ENCODE assay signal across 8 cellular contexts in the genomic region with DNA sequence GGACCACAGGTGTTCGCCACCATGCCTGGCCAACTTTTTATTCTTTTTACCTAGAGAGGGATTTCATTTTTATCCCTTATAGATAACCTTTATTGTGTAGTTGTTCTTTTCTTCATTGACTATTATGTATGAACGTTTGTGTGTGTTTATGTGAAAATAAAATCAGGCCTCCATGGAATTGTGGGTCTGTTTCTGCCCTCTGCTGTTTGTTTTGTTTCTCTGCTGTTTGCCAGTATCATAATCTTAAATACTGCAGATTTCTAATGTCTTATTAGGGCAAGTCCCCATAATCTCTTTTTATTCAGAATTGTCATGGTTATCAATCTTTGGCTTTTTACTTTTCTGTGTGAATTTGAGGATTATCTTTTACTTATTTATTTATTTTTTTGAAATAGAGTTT. TPM values are rescaled to one million over a fixed set of nuclear protein-coding genes. Genes with fewer than 3 reads are reported as not detected.
DNase-seq lines count a peak whose midpoint lies in the region; ATAC-seq, FAIRE-seq and TF ChIP-seq lines count a peak whose summit lies in the region.
"Not testable (repeated sequence)": the region's sequence is repeated elsewhere in the genome, so short reads cannot be mapped to it uniquely, and the experiment has no call there.

No MANE protein-coding gene starts in this region.

- peak; percentile 63 for FAIRE-seq in GM18507 (lab: Jason Lieb, UNC)
- FAIRE-seq in HepG2 (lab: Jason Lieb, UNC), result not testable (repeated sequence)

- in situ Hi-C loops in HepG2 (cut with HindIII; ENCODE audit: extremely low pct_ligation_motif_present, low pct_unique_long_range_greater_than_20kb), result not testable (repeated sequence)

- not testable (repeated sequence) for TF ChIP-seq POLR2A in HepG2 (IDR thresholded peaks at IDR 0.05; ENCODE audit: insufficient read depth in 1 of 2, low read depth in 2 of 2, low read length in 2 of 2)

- H3K4me1 Mint-ChIP-seq in Caco-2 (ENCODE audit: low read depth, unreplicated experiment); chondrocyte (ENCODE audit: low read depth): not testable (repeated sequence)

- H3K9me2 ChIP-seq in SK-N-SH, result not testable (repeated sequence)

- TF ChIP-seq CTCF in Caco-2 (IDR thresholded peaks at IDR 0.05; ENCODE audit: insufficient read depth in 1 of 2, low read depth in 1 of 2, low read length in 1 of 2, severe bottlenecking in 1 of 2, unreplicated experiment in 1 of 2) (peak; percentile 20 to 29), SK-N-SH (IDR thresholded peaks at IDR 0.05) (0 out of 2 replicates have a peak, but pooled peaks have one; percentile 13), chondrocyte (IDR thresholded peaks at IDR 0.05) (peak; percentile 60), retinal pigment epithelial cell (conservative IDR thresholded peaks at IDR 0.05; ENCODE audit: low read depth, low read length) (peak; percentile 4)
- TF ChIP-seq CTCF in HepG2 (CRISPR knock-in tag; IDR thresholded peaks at IDR 0.05), result not testable (repeated sequence)

- POLR2A ChIA-PET in Caco-2 (lab: Charles Lee); SK-N-SH (lab: Yijun Ruan, JAX); HepG2 (lab: Yijun Ruan, JAX): not testable (repeated sequence)

- H3K4me3 Mint-ChIP-seq in Caco-2 (ENCODE audit: unreplicated experiment); chondrocyte (ENCODE audit: unreplicated experiment): not testable (repeated sequence)

- CTCF ChIA-PET in Caco-2 (lab: Charles Lee); SK-N-SH (lab: Yijun Ruan, JAX); HepG2 (lab: Yijun Ruan, JAX; ENCODE audit: low intra/inter-chr PET ratio, low total read pairs): not testable (repeated sequence)

- not testable (repeated sequence) for H3K9ac ChIP-seq in SK-N-SH; HepG2 (ENCODE audit: insufficient read depth, low read depth, low read length)

- not testable (repeated sequence) for H3K27ac ChIP-seq in SK-N-SH (ENCODE audit: low read depth in 2 of 2, low read length in 1 of 2); HepG2 (ENCODE audit: extremely low read length, insufficient read depth, low read length)

- TF ChIP-seq RAD21 in SK-N-SH (IDR thresholded peaks at IDR 0.05; ENCODE audit: low read length); HepG2 (CRISPR knock-in tag; IDR thresholded peaks at IDR 0.05): not testable (repeated sequence)

- not testable (repeated sequence) for H3K4me2 ChIP-seq in SK-N-SH; HepG2 (ENCODE audit: low read depth, low read length)

- 55% methylated on average over 2 of the region's 2 CpGs for WGBS in SK-N-SH (ENCODE audit: low lambda C conversion rate)
- WGBS in HepG2 (ENCODE audit: low lambda C conversion rate), result 58% methylated on average over 2 of the region's 2 CpGs

- peaks cover 14% of the 10 kb centered on the region for H3K36me3 Mint-ChIP-seq in Caco-2 (ENCODE audit: insufficient read depth, unreplicated experiment)
- H3K36me3 Mint-ChIP-seq in chondrocyte (ENCODE audit: low read depth), result not testable (repeated sequence)

- not testable (repeated sequence) for DNase-seq in Caco-2; GM18507 (ENCODE audit: extremely low spot score, insufficient read length, low read depth); SK-N-SH; chondrocyte (ENCODE audit: low spot score); HepG2 (ENCODE audit: low spot score); retinal pigment epithelial cell (ENCODE audit: low read depth)
- DNase-seq in LHCN-M2 (ENCODE audit: low read depth) (peak; percentile 1), fibroblast of peridontal ligament (ENCODE audit: extremely low read depth) (peak; percentile 15)

- H3K79me2 ChIP-seq in SK-N-SH (ENCODE audit: insufficient read depth); HepG2 (ENCODE audit: insufficient read depth, low read length): not testable (repeated sequence)

- H3K27ac Mint-ChIP-seq in Caco-2 (ENCODE audit: unreplicated experiment); chondrocyte (ENCODE audit: unreplicated experiment): not testable (repeated sequence)

- not testable (repeated sequence) for H3K27me3 ChIP-seq in Caco-2 (replicated peaks; ENCODE audit: control insufficient read depth, insufficient read depth, low read length); SK-N-SH (ENCODE audit: insufficient read depth); HepG2 (ENCODE audit: control insufficient read depth in 1 of 2, insufficient read depth in 2 of 2, low read length in 2 of 2)

- TF ChIP-seq EP300 in SK-N-SH (IDR thresholded peaks at IDR 0.05; ENCODE audit: borderline replicate concordance in 1 of 2, low read depth in 1 of 2, low read length in 1 of 2); HepG2 (IDR thresholded peaks at IDR 0.05; ENCODE audit: low read depth in 2 of 2, low read length in 2 of 2); HepG2 (CRISPR knock-in tag; IDR thresholded peaks at IDR 0.05; ENCODE audit: borderline replicate concordance): not testable (repeated sequence)

- H3K36me3 ChIP-seq in Caco-2 (ENCODE audit: control insufficient read depth, insufficient read depth, low read length); SK-N-SH (replicated peaks in 1 of 2; ENCODE audit: control insufficient read depth in 1 of 2, insufficient read depth in 2 of 2, low read length in 1 of 2); HepG2 (replicated peaks in 1 of 2; ENCODE audit: control insufficient read depth in 1 of 2, insufficient read depth in 2 of 2, low read length in 2 of 2): not testable (repeated sequence)

- H3K4me1 ChIP-seq in Caco-2; SK-N-SH (ENCODE audit: control insufficient read depth in 1 of 2, insufficient read depth in 2 of 2, low read depth in 1 of 2, low read length in 1 of 2); HepG2 (ENCODE audit: insufficient read depth, low read length): not testable (repeated sequence)

- not testable (repeated sequence) for H3F3A ChIP-seq in SK-N-SH (replicated peaks; ENCODE audit: insufficient read depth)

- not testable (repeated sequence) for BruUV-seq in Caco-2 (replicated peaks; lab: Mats Ljungman, UMichigan); HepG2 (replicated peaks; lab: Mats Ljungman, UMichigan)

- H4K20me1 ChIP-seq in SK-N-SH (ENCODE audit: insufficient read depth); HepG2 (ENCODE audit: insufficient read depth, low read length): not testable (repeated sequence)

- H3K27me3 Mint-ChIP-seq in Caco-2 (ENCODE audit: insufficient read depth, unreplicated experiment); chondrocyte (ENCODE audit: low read depth): not testable (repeated sequence)

- intact Hi-C loops in Caco-2 (cut with micrococcal nuclease; ENCODE audit: unreplicated experiment); HepG2 (cut with micrococcal nuclease; ENCODE audit: unreplicated experiment): not testable (repeated sequence)

- not testable (repeated sequence) for H2AFZ ChIP-seq in SK-N-SH (ENCODE audit: low read depth); HepG2 (ENCODE audit: low read length)

- H3K4me3 ChIP-seq in Caco-2 (ENCODE audit: low read depth, low read length); SK-N-SH (ENCODE audit: low read depth in 2 of 2, low read length in 1 of 2); HepG2 (replicated peaks in 1 of 3; ENCODE audit: insufficient read depth in 1 of 3, low read depth in 2 of 3, low read length in 3 of 3); retinal pigment epithelial cell (ENCODE audit: low read length): not testable (repeated sequence)

- not testable (repeated sequence) for H3K9me3 ChIP-seq in Caco-2; SK-N-SH; HepG2 (ENCODE audit: low read length)

- not testable (repeated sequence) for H3K9me3 Mint-ChIP-seq in Caco-2 (ENCODE audit: unreplicated experiment); chondrocyte (ENCODE audit: low read depth)

- not testable (repeated sequence) for ATAC-seq in HepG2

RNA-seq across cellular contexts. Expression of a gene that starts 7.8 kb away (rescaled TPM):
- total RNA-seq in Caco-2 (2022) (73.1 and 76.1 TPM in 2 replicates), LHCN-M2 (2014; rRNA removed) (31.9 and 43.8 TPM in 2 replicates), chondrocyte (48.9 to 56.3 TPM (median 53.6 TPM) in 3 replicates), HepG2 (2016; rRNA removed; fragmentation: Illumina TruSeq; extraction: Trizol) (29.6 and 42.1 TPM in 2 replicates)
- 30.2 TPM for polyA plus RNA-seq in LHCN-M2 (2012)
- polyA plus RNA-seq in SK-N-SH (2012; rRNA removed) (16.9 and 24.0 TPM in 2 replicates), HepG2 (2011; rRNA removed) (20.7 and 22.8 TPM in 2 replicates)
- 17.9 and 18.4 TPM in 2 replicates for polyA plus RNA-seq in SK-N-SH (2012; cell fraction: cytosol; rRNA removed)
- polyA plus RNA-seq in SK-N-SH (2012; cell fraction: nucleus; rRNA removed), result 30.8 and 48.6 TPM in 2 replicates
- total RNA-seq in HepG2 (2016; cell fraction: cytosol; rRNA removed; fragmentation: Illumina TruSeq; extraction: Trizol; ENCODE audit: low read depth), result 6.6 and 7.1 TPM in 2 replicates
- 29.5 and 35.8 TPM in 2 replicates for total RNA-seq in HepG2 (2016; cell fraction: insoluble cytoplasmic fraction; rRNA removed; fragmentation: Illumina TruSeq; extraction: Trizol)
- 8.1 and 9.6 TPM in 2 replicates for total RNA-seq in HepG2 (2016; cell fraction: membrane; rRNA removed; fragmentation: Illumina TruSeq; extraction: Trizol)
- 36.6 and 38.6 TPM in 2 replicates for total RNA-seq in HepG2 (2016; cell fraction: nucleus; rRNA removed; fragmentation: Illumina TruSeq; extraction: Trizol)
- 10.4 and 11.2 TPM in 2 replicates for polyA plus RNA-seq in HepG2 (2011; cell fraction: cytosol; rRNA removed)
- 42.6 and 48.6 TPM in 2 replicates for polyA plus RNA-seq in HepG2 (2011; cell fraction: nucleus; rRNA removed)
- polyA plus RNA-seq in HepG2 (2012), result 19.8 and 20.5 TPM in 2 replicates
- 1.4 and 1.9 TPM in 2 replicates for polyA plus RNA-seq in HepG2 (2016; cell fraction: cytosol; fragmentation: Illumina TruSeq; extraction: Trizol; ENCODE audit: low read depth)
- 29.3 and 32.5 TPM in 2 replicates for polyA plus RNA-seq in HepG2 (2016; cell fraction: insoluble cytoplasmic fraction; fragmentation: Illumina TruSeq; extraction: Trizol; ENCODE audit: low read depth)
- 3.3 and 3.5 TPM in 2 replicates for polyA plus RNA-seq in HepG2 (2016; cell fraction: membrane; fragmentation: Illumina TruSeq; extraction: Trizol; ENCODE audit: low read depth)
- polyA plus RNA-seq in HepG2 (2016; cell fraction: nucleus; fragmentation: Illumina TruSeq; extraction: Trizol; ENCODE audit: insufficient read depth, low read depth), result 61.7 and 65.9 TPM in 2 replicates
- polyA minus RNA-seq in HepG2 (2011; rRNA and poly(A)+ RNA removed; ENCODE audit: low replicate concordance), result 9.0 and 15.5 TPM in 2 replicates
- 14.3 and 17.2 TPM in 2 replicates for polyA minus RNA-seq in HepG2 (2011; cell fraction: cytosol; rRNA and poly(A)+ RNA removed)
- 54.2 and 74.1 TPM in 2 replicates for polyA minus RNA-seq in HepG2 (2011; cell fraction: nucleus; rRNA and poly(A)+ RNA removed)
